29 cellular contexts compared by ENCODE assay signal in genomic region chr9:68841292-68842052, GRCh38.
DNase-seq lines count a peak whose midpoint lies in the region; ATAC-seq and FAIRE-seq lines count a peak whose summit lies in the region.
"Had no signal": no experiment of that assay in that cellular context is flagged by ENCODE, and none has a peak within 500 bp of the region (broad histone marks: within the 10 kb centered on the region; RNA-seq: fewer than 3 reads in every experiment).

No MANE protein-coding gene starts in this region.

- no peak overlapping the region for H2AFZ ChIP-seq in mesenchymal stem cell (ENCODE audit: low read depth, low read length)

- H2BK15ac ChIP-seq in mesenchymal stem cell (ENCODE audit: low read depth, poor library complexity, severe bottlenecking), result no peak overlapping the region

- H2AK5ac ChIP-seq in mesenchymal stem cell (ENCODE audit: low read length, severe bottlenecking), result no peak overlapping the region

- peaks cover 0 to 3% (median 0%) of the 10 kb centered on the region in 11 experiments; a peak in 1 of 22 replicates for H3K9me3 ChIP-seq in BLaER1 treated with 17β-estradiol and CSF1 and Interleukin-3, amounts not matched to agents 10 nM and 100 nM (replicated peaks in 1 of 11)
- H3K9me3 ChIP-seq in mesenchymal stem cell (ENCODE audit: control insufficient read depth, low read length), result no peaks in the 10 kb centered on the region
- H3K9me3 ChIP-seq: spleen, testis had no signal

- H3K27me3 ChIP-seq in BLaER1 treated with 17β-estradiol and CSF1 and Interleukin-3, amounts not matched to agents 10 nM and 100 nM, result no peaks in the 10 kb centered on the region
- H3K27me3 ChIP-seq in mesenchymal stem cell (ENCODE audit: control insufficient read depth in 1 of 2, insufficient read depth in 1 of 2, low read length in 2 of 2), result no peaks in the 10 kb centered on the region
- H3K27me3 ChIP-seq: brain microvascular endothelial cell, foreskin keratinocyte, spleen, testis had no signal

- no peak overlapping the region for H3K27ac ChIP-seq in BLaER1 treated with 17β-estradiol and CSF1 and Interleukin-3, amounts not matched to agents 10 nM and 100 nM
- no peak overlapping the region for H3K27ac ChIP-seq in mesenchymal stem cell (ENCODE audit: low read length, poor library complexity, severe bottlenecking)
- H3K27ac ChIP-seq: brain microvascular endothelial cell, foreskin keratinocyte, spleen, testis had no signal

- no peak overlapping the region for H2BK120ac ChIP-seq in mesenchymal stem cell (ENCODE audit: low read depth, low read length)

- H3K36me3 ChIP-seq in BLaER1 treated with 17β-estradiol and CSF1 and Interleukin-3, amounts not matched to agents 10 nM and 100 nM, result no peaks in the 10 kb centered on the region
- no peaks in the 10 kb centered on the region for H3K36me3 ChIP-seq in mesenchymal stem cell (ENCODE audit: control insufficient read depth in 1 of 2, insufficient read depth in 2 of 2, low read depth in 1 of 2, low read length in 2 of 2)
- H3K36me3 ChIP-seq: brain microvascular endothelial cell, spleen had no signal

- H3K14ac ChIP-seq in mesenchymal stem cell (ENCODE audit: low read length in 2 of 2), result no peak overlapping the region

- no peak overlapping the region for H4K8ac ChIP-seq in mesenchymal stem cell (ENCODE audit: low read length)

- H2BK5ac ChIP-seq in mesenchymal stem cell (ENCODE audit: low read depth, low read length, poor library complexity, severe bottlenecking), result no peak overlapping the region

- no peaks in the 10 kb centered on the region for H3K79me1 ChIP-seq in mesenchymal stem cell (replicated peaks; ENCODE audit: low read length, poor library complexity, severe bottlenecking)

- no peaks in the 10 kb centered on the region for H4K20me1 ChIP-seq in BLaER1 treated with 17β-estradiol and CSF1 and Interleukin-3, amounts not matched to agents 10 nM and 100 nM

- H3K23ac ChIP-seq in mesenchymal stem cell (ENCODE audit: low read length in 2 of 2), result no peak overlapping the region

- H3K4ac ChIP-seq in mesenchymal stem cell (ENCODE audit: low read depth in 1 of 2, low read length in 2 of 2), result no peak overlapping the region

- H4K91ac ChIP-seq in mesenchymal stem cell (ENCODE audit: low read length), result no peak overlapping the region

- peak; percentile 26 for FAIRE-seq in GM18507 (lab: Jason Lieb, UNC)
- FAIRE-seq: colon had no signal

- no peak for DNase-seq in GM18507 (ENCODE audit: extremely low spot score, insufficient read length, low read depth)
- DNase-seq in NCI-H2196 (lab: John Stamatoyannopoulos, UW; ENCODE audit: unreplicated experiment), result peak; percentile 7
- DNase-seq in mesenchymal stem cell, result peak; percentile 6
- no peak for DNase-seq in NCI-H748 (lab: John Stamatoyannopoulos, UW; ENCODE audit: unreplicated experiment)
- no peak for DNase-seq in KBM-7
- DNase-seq: activated CD4-positive, alpha-beta memory T cell treated with anti-CD3 and anti-CD28 coated beads, Interleukin-2, amount 10 ng/mL, durations not matched to agents 7 days and 5 days; activated gamma-delta T cell treated with Interleukin-2 at 50 U/mL for 16 hours; brain microvascular endothelial cell; DMS 273 treated with DMSO at 0.1 percent for 48 hours; foreskin keratinocyte; GF-D8; H9; hippocampal formation; immature natural killer cell; midbrain; MV-4-11; natural killer cell; NCI-H187; NCI-H510A treated with DMSO at 0.1 percent for 48 hours; NK-92 treated with Interleukin-12 subunit alpha and Interleukin-12 subunit beta, amount 100 ng/mL, for 24 hours; spleen; stimulated activated CD4-positive, alpha-beta T cell treated with anti-CD3 and anti-CD28 coated beads, Interleukin-2, amount 100 ng/mL, for 48 hours; stimulated activated naive CD4-positive, alpha-beta T cell; testis had no signal

- ATAC-seq in GM19023 (IDR thresholded peaks at IDR 0.05; ENCODE audit: unreplicated experiment), result no peak
- ATAC-seq: esophagus mucosa, foreskin keratinocyte, natural killer cell, Panc1 had no signal

- peak overlapping the region in 9 of 11 experiments; percentile 2 to 70 (median 27); a peak in 11 of 22 replicates for H3K4me2 ChIP-seq in BLaER1 treated with 17β-estradiol and CSF1 and Interleukin-3, amounts not matched to agents 10 nM and 100 nM
- H3K4me2 ChIP-seq in mesenchymal stem cell (ENCODE audit: low read length, poor library complexity, severe bottlenecking), result no peak overlapping the region

- no peak overlapping the region for H3K4me3 ChIP-seq in BLaER1 treated with 17β-estradiol and CSF1 and Interleukin-3, amounts not matched to agents 10 nM and 100 nM
- H3K4me3 ChIP-seq in mesenchymal stem cell (ENCODE audit: insufficient read depth in 1 of 2, low read depth in 1 of 2, low read length in 2 of 2), result no peak overlapping the region
- H3K4me3 ChIP-seq: spleen, testis had no signal

- peaks cover 13 to 31% (median 21%) of the 10 kb centered on the region in 10 experiments; a peak in 19 of 20 replicates for H3K4me1 ChIP-seq in BLaER1 treated with 17β-estradiol and CSF1 and Interleukin-3, amounts not matched to agents 10 nM and 100 nM
- H3K4me1 ChIP-seq in mesenchymal stem cell (ENCODE audit: control insufficient read depth, insufficient read depth, low read depth, low read length), result no peaks in the 10 kb centered on the region
- H3K4me1 ChIP-seq: testis had no signal

- no peak overlapping the region for H3K18ac ChIP-seq in mesenchymal stem cell (ENCODE audit: low read depth in 1 of 2, low read length in 2 of 2)

- in situ Hi-C loops in KBM-7 (cut with MboI; ENCODE audit: low pct_unique_long_range_greater_than_20kb, low sequenced_read_pairs), result no loop called here

- H3K9ac ChIP-seq in BLaER1 treated with 17β-estradiol and CSF1 and Interleukin-3, amounts not matched to agents 10 nM and 100 nM, result no peak overlapping the region
- H3K9ac ChIP-seq in mesenchymal stem cell (ENCODE audit: low read length), result no peak overlapping the region

- H2BK12ac ChIP-seq in mesenchymal stem cell (ENCODE audit: low read length in 2 of 2), result no peak overlapping the region

- 64% methylated on average over 5 of the region's 6 CpGs for WGBS in mesenchymal stem cell

Comparison
In these comparisons a context has a peak if more than half of its experiments do, and no peak if none do; other contexts are left out.
1. DNase-seq: peak in NCI-H2196 (single experiment) and mesenchymal stem cell (single experiment); none in GM18507 (single experiment), NCI-H748 (single experiment) and KBM-7 (single experiment).